ENCODE assay signal across 13 cellular contexts in genomic region chr10:49360271-49361177, GRCh38. TPM values are rescaled to one million over a fixed set of nuclear protein-coding genes. Genes with fewer than 3 reads are reported as not detected.
DNase-seq lines count a peak whose midpoint lies in the region; ATAC-seq and TF ChIP-seq lines count a peak whose summit lies in the region.
"Had no signal": no experiment of that assay in that cellular context is flagged by ENCODE, and none has a peak within 500 bp of the region (broad histone marks: within the 10 kb centered on the region; RNA-seq: fewer than 3 reads in every experiment).

No MANE protein-coding gene starts in this region.

- H3K4me1 Mint-ChIP-seq in activated T-helper 2 cell treated with anti-CD3 and anti-CD28 coated beads, Interferon-gamma antibody, Interleukin-2, Interleukin-4, amounts not matched to agents 10 μg/mL and 5 μg/mL and 100 μg/mL, durations not matched to agents 14 hours and 24 hours and 36 hours (ENCODE audit: low read depth), result peaks cover 5% of the 10 kb centered on the region
- H3K4me1 Mint-ChIP-seq: mesothelial cell of epicardium had no signal

- H3K4me3 Mint-ChIP-seq in activated T-helper 2 cell treated with anti-CD3 and anti-CD28 coated beads, Interferon-gamma antibody, Interleukin-2, Interleukin-4, amounts not matched to agents 10 μg/mL and 5 μg/mL and 100 μg/mL, durations not matched to agents 14 hours and 24 hours and 36 hours (ENCODE audit: low read depth), result no peak overlapping the region
- H3K4me3 Mint-ChIP-seq: mesothelial cell of epicardium had no signal

- no peaks in the 10 kb centered on the region for H3K36me3 Mint-ChIP-seq in activated T-helper 2 cell treated with anti-CD3 and anti-CD28 coated beads, Interferon-gamma antibody, Interleukin-2, Interleukin-4, amounts not matched to agents 10 μg/mL and 5 μg/mL and 100 μg/mL, durations not matched to agents 14 hours and 24 hours and 36 hours (ENCODE audit: low read depth)
- H3K36me3 Mint-ChIP-seq: activated naive CD4-positive, alpha-beta T cell treated with anti-CD3 and anti-CD28 coated beads, Interleukin-2, amount 50 U/mL, for 72 hours; mesothelial cell of epicardium had no signal

- peaks cover 1% of the 10 kb centered on the region for H3K27me3 Mint-ChIP-seq in activated T-helper 2 cell treated with anti-CD3 and anti-CD28 coated beads, Interferon-gamma antibody, Interleukin-2, Interleukin-4, amounts not matched to agents 10 μg/mL and 5 μg/mL and 100 μg/mL, durations not matched to agents 14 hours and 24 hours and 36 hours (ENCODE audit: low read depth)

- H3K4me3 ChIP-seq in right atrium auricular region (no peak overlapping the region), testis (no peak overlapping the region)

- no peaks in the 10 kb centered on the region for H3K9me3 Mint-ChIP-seq in activated T-helper 2 cell treated with anti-CD3 and anti-CD28 coated beads, Interferon-gamma antibody, Interleukin-2, Interleukin-4, amounts not matched to agents 10 μg/mL and 5 μg/mL and 100 μg/mL, durations not matched to agents 14 hours and 24 hours and 36 hours

- ATAC-seq in GM19452 (IDR thresholded peaks at IDR 0.05; ENCODE audit: unreplicated experiment) (no peak), HG03045 (IDR thresholded peaks at IDR 0.05; ENCODE audit: unreplicated experiment) (no peak)
- ATAC-seq: activated naive CD4-positive, alpha-beta T cell treated with anti-CD3 and anti-CD28 coated beads, Interleukin-2, amount 50 U/mL, for 72 hours had no signal

- no peak for TF ChIP-seq CTCF in right atrium auricular region (IDR thresholded peaks at IDR 0.05)
- TF ChIP-seq CTCF in testis (IDR thresholded peaks at IDR 0.05), result no peak

- H3K9me3 ChIP-seq in right atrium auricular region, result peaks cover 0 to 7% of the 10 kb centered on the region in 2 donors
- no peaks in the 10 kb centered on the region for H3K9me3 ChIP-seq in testis

- intact Hi-C loops in testis (cut with DNase I; ENCODE audit: low total_unique reads), result no loop called here
- intact Hi-C loops in activated T-helper 2 cell treated with anti-CD3 and anti-CD28 coated beads, Interferon-gamma antibody, Interleukin-2, Interleukin-4, amounts not matched to agents 10 μg/mL and 5 μg/mL and 100 μg/mL, durations not matched to agents 14 hours and 24 hours and 36 hours (cut with micrococcal nuclease), result no loop called here

- DNase-seq in NCI-H1694 (lab: John Stamatoyannopoulos, UW), result peak; percentile 12
- no peak for DNase-seq in NCI-H1694 treated with DMSO at 0.1 percent for 48 hours (lab: John Stamatoyannopoulos, UW)
- peak; percentile 11 for DNase-seq in SK-N-DZ (ENCODE audit: low spot score)
- DNase-seq in right atrium auricular region (ENCODE audit: low spot score), result no peak
- peak; percentile 40 for DNase-seq in testis
- no peak for DNase-seq in activated T-helper 2 cell treated with anti-CD3 and anti-CD28 coated beads, Interferon-gamma antibody, Interleukin-2, Interleukin-4, amounts not matched to agents 10 μg/mL and 5 μg/mL and 100 μg/mL, durations not matched to agents 14 hours and 24 hours and 36 hours (ENCODE audit: low spot score)
- DNase-seq: activated CD4-positive, alpha-beta T cell treated with anti-CD3 and anti-CD28 coated beads, Interleukin-2, amount 50 U/mL, for 1 hour; cortex of kidney had no signal

- H3K27ac Mint-ChIP-seq in activated T-helper 2 cell treated with anti-CD3 and anti-CD28 coated beads, Interferon-gamma antibody, Interleukin-2, Interleukin-4, amounts not matched to agents 10 μg/mL and 5 μg/mL and 100 μg/mL, durations not matched to agents 14 hours and 24 hours and 36 hours, result no peak overlapping the region
- H3K27ac Mint-ChIP-seq: activated naive CD4-positive, alpha-beta T cell treated with anti-CD3 and anti-CD28 coated beads, Interleukin-2, amount 50 U/mL, for 72 hours; mesothelial cell of epicardium had no signal

- WGBS in testis, 2 donors, result 59 to 63% methylated on average over 7 to 15 of the region's 15 CpGs

- no peak for TF ChIP-seq POLR2A in testis (IDR thresholded peaks at IDR 0.05)

- no peaks in the 10 kb centered on the region for H3K27me3 ChIP-seq in right atrium auricular region
- no peaks in the 10 kb centered on the region for H3K27me3 ChIP-seq in testis

- peak overlapping the region; percentile 64 to 74 for H3K27ac ChIP-seq in right atrium auricular region
- H3K27ac ChIP-seq in testis, result peak overlapping the region in 1 of 2 donors; percentile 45

- H3K4me1 ChIP-seq in right atrium auricular region (peaks cover 0 to 25% of the 10 kb centered on the region in 2 donors), testis (peaks cover 8% of the 10 kb centered on the region)

- H3K36me3 ChIP-seq in right atrium auricular region (no peaks in the 10 kb centered on the region), testis (ENCODE audit: low read depth, missing control alignments) (no peaks in the 10 kb centered on the region)

RNA-seq across cellular contexts. Expression of gene DRGX, which starts 35.4 kb away (rescaled TPM):
- polyA plus RNA-seq in SK-N-DZ (2014; cell fraction: cytosol; rRNA removed), result 2.2 and 8.5 TPM in 2 replicates
- polyA plus RNA-seq in SK-N-DZ (2014; cell fraction: nucleus; rRNA removed), result 1.8 and 2.8 TPM in 2 replicates
- not detected for total RNA-seq in right atrium auricular region
- total RNA-seq in testis, result not detected
- 0.33 TPM for polyA plus RNA-seq in testis (ENCODE audit: insufficient read depth, low read depth, low replicate concordance)
- not detected in 2 replicates for total RNA-seq in activated T-helper 2 cell treated with anti-CD3 and anti-CD28 coated beads, Interferon-gamma antibody, Interleukin-2, Interleukin-4, amounts not matched to agents 10 μg/mL and 5 μg/mL and 100 μg/mL, durations not matched to agents 14 hours and 24 hours and 36 hours
- total RNA-seq: activated naive CD4-positive, alpha-beta T cell treated with anti-CD3 and anti-CD28 coated beads, Interleukin-2, amount 50 U/mL, for 72 hours; mesothelial cell of epicardium; SK-MEL-5 had no signal

Comparison
In these comparisons a context has a peak if more than half of its experiments do, and no peak if none do; other contexts are left out.
1. DNase-seq: peak in NCI-H1694 (single experiment), SK-N-DZ (single experiment) and testis (single experiment); none in NCI-H1694 treated with DMSO at 0.1 percent for 48 hours (single experiment), right atrium auricular region (single experiment) and activated T-helper 2 cell treated with anti-CD3 and anti-CD28 coated beads, Interferon-gamma antibody, Interleukin-2, Interleukin-4, amounts not matched to agents 10 μg/mL and 5 μg/mL and 100 μg/mL, durations not matched to agents 14 hours and 24 hours and 36 hours (single experiment).